9 cellular contexts compared by ENCODE assay signal in genomic region chr10:95245425-95246055, GRCh38. TPM values are rescaled to one million over a fixed set of nuclear protein-coding genes. Genes with fewer than 3 reads are reported as not detected.
DNase-seq lines count a peak whose midpoint lies in the region; ATAC-seq and TF ChIP-seq lines count a peak whose summit lies in the region.
"Had no signal": no experiment of that assay in that cellular context is flagged by ENCODE, and none has a peak within 500 bp of the region (broad histone marks: within the 10 kb centered on the region; RNA-seq: fewer than 3 reads in every experiment).

No MANE protein-coding gene starts in this region.

- no peak for DNase-seq in activated naive CD4-positive, alpha-beta T cell treated with anti-CD3 and anti-CD28 coated beads, Interleukin-2, amount 50 U/mL, for 72 hours (ENCODE audit: low spot score in 2 of 2)
- no peak for DNase-seq in activated naive CD4-positive, alpha-beta T cell (lab: John Stamatoyannopoulos, UW)
- no peak for DNase-seq in stimulated activated naive CD8-positive, alpha-beta T cell treated with anti-CD3 and anti-CD28 coated beads, Interleukin-15, Interleukin-2, amounts not matched to agents 100 U/mL and 50 U/mL, for 24 hours
- no peak for DNase-seq in PC-9
- DNase-seq in erythroblast (lab: John Stamatoyannopoulos, UW), result no peak
- no peak for DNase-seq in ascending aorta (ENCODE audit: low spot score in 2 of 2)
- DNase-seq: NCI-H1092 treated with DMSO at 0.1 percent for 48 hours had no signal

- no peak for TF ChIP-seq CTCF in PC-9 (conservative IDR thresholded peaks at IDR 0.05)
- TF ChIP-seq CTCF in ascending aorta (IDR thresholded peaks at IDR 0.05), result no peak

- POLR2A ChIA-PET in PC-9 (lab: Charles Lee; ENCODE audit: unreplicated experiment), result no interaction called here

- no peak overlapping the region for H3K4me3 ChIP-seq in PC-9
- no peak overlapping the region for H3K4me3 ChIP-seq in ascending aorta

- 0 out of 2 replicates have a peak, but pooled peaks cover 2% of the 10 kb centered on the region for H3K79me2 ChIP-seq in PC-9 (ENCODE audit: low read depth)

- no peaks in the 10 kb centered on the region for H3K36me3 Mint-ChIP-seq in activated naive CD4-positive, alpha-beta T cell treated with anti-CD3 and anti-CD28 coated beads, Interleukin-2, amount 50 U/mL, for 72 hours

- H3K4me1 ChIP-seq in PC-9 (replicated peaks; ENCODE audit: insufficient read depth), result peaks cover 15% of the 10 kb centered on the region; the same call in 1 of the 2 replicates
- H3K4me1 ChIP-seq in ascending aorta, result peaks cover 8 to 37% of the 10 kb centered on the region in 2 donors

- TF ChIP-seq POLR2A in erythroblast (IDR thresholded peaks at IDR 0.05; ENCODE audit: low read length), result no peak

- H3K9me3 ChIP-seq in PC-9 (ENCODE audit: insufficient read depth, low read depth) (no peaks in the 10 kb centered on the region), ascending aorta (no peaks in the 10 kb centered on the region)

- CTCF ChIA-PET in PC-9 (lab: Charles Lee), result no interaction called here

- no peak overlapping the region for H2AFZ ChIP-seq in PC-9

- H3F3A ChIP-seq in PC-9 (ENCODE audit: insufficient read depth, low read depth), result peaks cover 19% of the 10 kb centered on the region; the same call in 1 of the 2 replicates

- peak; percentile 34 to 76 for ATAC-seq in activated naive CD4-positive, alpha-beta T cell treated with anti-CD3 and anti-CD28 coated beads, Interleukin-2, amount 50 U/mL, for 72 hours
- ATAC-seq in HG02642 (IDR thresholded peaks at IDR 0.05; ENCODE audit: poor library complexity, unreplicated experiment) (peak; percentile 84), HG03558 (IDR thresholded peaks at IDR 0.05; ENCODE audit: extremely low read depth, unreplicated experiment) (peak; percentile 78)
- peak; percentile 30 for ATAC-seq in stimulated activated naive CD8-positive, alpha-beta T cell treated with anti-CD3 and anti-CD28 coated beads, Interleukin-15, Interleukin-2, amounts not matched to agents 100 U/mL and 50 U/mL, for 24 hours

- no peaks in the 10 kb centered on the region for H3K9me3 Mint-ChIP-seq in activated naive CD4-positive, alpha-beta T cell treated with anti-CD3 and anti-CD28 coated beads, Interleukin-2, amount 50 U/mL, for 72 hours

- no peak overlapping the region for H3K4me2 ChIP-seq in PC-9

- H3K27ac Mint-ChIP-seq in activated naive CD4-positive, alpha-beta T cell treated with anti-CD3 and anti-CD28 coated beads, Interleukin-2, amount 50 U/mL, for 72 hours, result no peak overlapping the region

- no peaks in the 10 kb centered on the region for H3K9me2 ChIP-seq in PC-9 (ENCODE audit: insufficient read depth)

- intact Hi-C loops in PC-9 (cut with micrococcal nuclease; ENCODE audit: unreplicated experiment), result loop anchor here (1.0 to 10.0 kb wide), 4 partner anchors 19 to 281 kb away; partner anchors contain the start of gene PDLIM1
- intact Hi-C loops in ascending aorta (cut with DNase I), result loop anchor here (5.0 to 10.0 kb wide), 5 partner anchors 62 to 357 kb away; no protein-coding TSS in a partner anchor

- H4K20me1 ChIP-seq in PC-9 (ENCODE audit: insufficient read depth), result no peaks in the 10 kb centered on the region

- BruUV-seq in PC-9 (replicated peaks; lab: Mats Ljungman, UMichigan), result no TSS peak

- H3K36me3 ChIP-seq in PC-9 (ENCODE audit: low read depth), result no peaks in the 10 kb centered on the region
- H3K36me3 ChIP-seq in ascending aorta, result peaks cover 15 to 46% of the 10 kb centered on the region in 2 donors

- no peak overlapping the region for H3K27ac ChIP-seq in PC-9
- H3K27ac ChIP-seq in ascending aorta, result no peak overlapping the region

- H3K27me3 ChIP-seq in PC-9 (ENCODE audit: insufficient read depth, low read depth) (no peaks in the 10 kb centered on the region), ascending aorta (no peaks in the 10 kb centered on the region)

RNA-seq across cellular contexts. Expression of gene PDLIM1, which starts 45.3 kb away (rescaled TPM):
- 1 to 10 TPM in 1 of 2 donors, not detected in 1; 4.2 TPM for total RNA-seq in activated naive CD4-positive, alpha-beta T cell treated with anti-CD3 and anti-CD28 coated beads, Interleukin-2, amount 50 U/mL, for 72 hours
- total RNA-seq in PC-9 (2021) (202 and 215 TPM in 2 replicates), ascending aorta (191 TPM)

RNA-seq across cellular contexts. Expression of gene ACSM6, which starts 51.5 kb away (rescaled TPM):
- total RNA-seq in activated naive CD4-positive, alpha-beta T cell treated with anti-CD3 and anti-CD28 coated beads, Interleukin-2, amount 50 U/mL, for 72 hours, result not detected
- total RNA-seq in PC-9 (2021), result not detected in 2 replicates
- not detected for total RNA-seq in ascending aorta

Comparison
In these comparisons a context has a peak if more than half of its experiments do, and no peak if none do; other contexts are left out.
1. ATAC-seq: peak in every context shown above with its lines; median percentile 84 in HG02642; 78 in HG03558; 55 in activated naive CD4-positive, alpha-beta T cell treated with anti-CD3 and anti-CD28 coated beads, Interleukin-2, amount 50 U/mL, for 72 hours; 30 in stimulated activated naive CD8-positive, alpha-beta T cell treated with anti-CD3 and anti-CD28 coated beads, Interleukin-15, Interleukin-2, amounts not matched to agents 100 U/mL and 50 U/mL, for 24 hours.
2. RNA of gene PDLIM1, which starts 45.3 kb away (total RNA-seq): 202 to 215 TPM in PC-9 and 191 TPM in ascending aorta (single experiment); 4.2 TPM in activated naive CD4-positive, alpha-beta T cell treated with anti-CD3 and anti-CD28 coated beads, Interleukin-2, amount 50 U/mL, for 72 hours; every median in the first group is over 10 times any median in the second.